ENCODE assay signal across 9 cellular contexts in the genomic region with DNA sequence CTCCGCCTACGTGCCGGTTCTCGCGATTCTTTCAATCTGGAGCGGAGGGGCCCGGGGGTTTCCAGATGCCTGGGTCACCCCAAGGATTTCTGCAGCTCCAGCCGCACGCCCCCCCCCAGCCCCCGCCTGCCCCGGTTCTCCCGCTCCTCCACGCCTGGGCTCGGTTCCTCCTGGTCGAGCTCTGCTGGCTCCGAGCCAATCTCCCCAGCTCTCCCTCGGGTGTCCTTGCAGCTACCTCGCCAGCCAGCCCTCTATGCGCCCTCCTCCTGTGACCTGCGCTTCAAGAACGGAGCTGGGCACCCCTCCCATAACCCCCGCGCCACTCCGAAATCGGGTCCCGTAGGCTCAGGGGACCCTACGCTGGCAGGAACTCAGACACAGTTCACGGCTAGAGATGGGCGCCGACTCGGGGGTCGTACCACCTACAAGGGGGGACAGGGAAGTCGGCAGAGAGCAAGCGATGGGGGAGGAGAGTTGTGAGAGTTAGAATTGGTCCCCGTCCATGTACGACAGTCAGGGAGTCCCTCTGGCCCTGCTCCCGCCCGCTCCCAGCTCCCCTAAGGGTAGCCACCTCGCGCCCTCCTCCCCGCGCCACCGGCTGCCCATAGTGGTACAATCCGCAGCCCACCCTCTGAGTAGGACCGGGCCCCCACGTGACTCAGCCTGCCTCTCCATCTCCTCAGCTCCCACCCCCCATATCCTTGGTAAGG. TPM values are rescaled to one million over a fixed set of nuclear protein-coding genes. Genes with fewer than 3 reads are reported as not detected.
DNase-seq lines count a peak whose midpoint lies in the region; ATAC-seq and TF ChIP-seq lines count a peak whose summit lies in the region.
"Had no signal": no experiment of that assay in that cellular context is flagged by ENCODE, and none has a peak within 500 bp of the region (broad histone marks: within the 10 kb centered on the region; RNA-seq: fewer than 3 reads in every experiment).

No MANE protein-coding gene starts in this region.

- H3K79me2 ChIP-seq in PC-3 (ENCODE audit: low read length), result 0 out of 2 replicates have a peak, but pooled peaks cover 5% of the 10 kb centered on the region

- no peaks in the 10 kb centered on the region for H3K9me3 ChIP-seq in PC-3 (ENCODE audit: low read length)

- peak overlapping the region; percentile 81 for H2AFZ ChIP-seq in PC-3 (ENCODE audit: low read length)

- no peaks in the 10 kb centered on the region for H3F3A ChIP-seq in PC-3 (ENCODE audit: low read length, unreplicated experiment)

- ATAC-seq in PC-3 (no peak), GM19023 (IDR thresholded peaks at IDR 0.05; ENCODE audit: unreplicated experiment) (no peak), GM18873 (IDR thresholded peaks at IDR 0.05; ENCODE audit: low FRiP score, unreplicated experiment) (no peak)
- ATAC-seq in stimulated activated effector memory CD8-positive, alpha-beta T cell treated with anti-CD3 and anti-CD28 coated beads, Interleukin-12 subunit alpha, Interleukin-12 subunit beta, amount 100 ng/mL, for 72 hours, result no peak

- H3K27me3 Mint-ChIP-seq in MCF 10A (ENCODE audit: insufficient read depth, unreplicated experiment), result no peaks in the 10 kb centered on the region

- no peak overlapping the region for H3K27ac ChIP-seq in PC-3 (ENCODE audit: low read length)
- H3K27ac ChIP-seq: C4-2B had no signal

- peak overlapping the region; percentile 74 for H3K4me3 ChIP-seq in PC-3 (ENCODE audit: low read length)
- peak overlapping the region; percentile 51 for H3K4me3 ChIP-seq in kidney epithelial cell (ENCODE audit: low read depth, low read length)

- H3K27me3 ChIP-seq in PC-3 (ENCODE audit: low read length), result no peaks in the 10 kb centered on the region
- peaks cover 2% of the 10 kb centered on the region for H3K27me3 ChIP-seq in kidney epithelial cell (ENCODE audit: control insufficient read depth, insufficient read depth, low read length)

- H3K27ac Mint-ChIP-seq in MCF 10A (ENCODE audit: low read depth, unreplicated experiment), result no peak overlapping the region
- peak overlapping the region; percentile 84 for H3K27ac Mint-ChIP-seq in stimulated activated effector memory CD8-positive, alpha-beta T cell treated with anti-CD3 and anti-CD28 coated beads, Interleukin-12 subunit alpha, Interleukin-12 subunit beta, amount 100 ng/mL, for 72 hours

- CTCF ChIA-PET in PC-3 (lab: Charles Lee), result interaction anchor here (0.5 kb wide), 1 partner anchor 14 kb away, joined by 3 read pairs; no protein-coding TSS in a partner anchor
- CTCF ChIA-PET in MCF 10A (lab: Yijun Ruan, JAX), result interaction anchor here (2.3 kb wide), 1 partner anchor 120 kb away, joined by 14 read pairs; the partner anchor contains the start of gene TNFSF13

- BruUV-seq in PC-3 (replicated peaks; lab: Mats Ljungman, UMichigan), result no TSS peak
- no TSS peak for BruUV-seq in MCF 10A (replicated peaks; lab: Mats Ljungman, UMichigan)

- peak overlapping the region; percentile 98 for H3K4me2 ChIP-seq in PC-3 (ENCODE audit: low read length)

- peak overlapping the region; percentile 38 for H3K4me3 Mint-ChIP-seq in MCF 10A (ENCODE audit: unreplicated experiment)
- peak overlapping the region; percentile 90 for H3K4me3 Mint-ChIP-seq in stimulated activated effector memory CD8-positive, alpha-beta T cell treated with anti-CD3 and anti-CD28 coated beads, Interleukin-12 subunit alpha, Interleukin-12 subunit beta, amount 100 ng/mL, for 72 hours

- H3K36me3 Mint-ChIP-seq in MCF 10A (ENCODE audit: insufficient read depth, unreplicated experiment), result peaks cover 4% of the 10 kb centered on the region
- H3K36me3 Mint-ChIP-seq in stimulated activated effector memory CD8-positive, alpha-beta T cell treated with anti-CD3 and anti-CD28 coated beads, Interleukin-12 subunit alpha, Interleukin-12 subunit beta, amount 100 ng/mL, for 72 hours, result peaks cover 38% of the 10 kb centered on the region

- H3K4me1 ChIP-seq in PC-3 (ENCODE audit: insufficient read depth, low read length), result peaks cover 4% of the 10 kb centered on the region; the same call in 1 of the 2 replicates

- no peaks in the 10 kb centered on the region for H3K9me3 Mint-ChIP-seq in MCF 10A (ENCODE audit: unreplicated experiment)
- no peaks in the 10 kb centered on the region for H3K9me3 Mint-ChIP-seq in stimulated activated effector memory CD8-positive, alpha-beta T cell treated with anti-CD3 and anti-CD28 coated beads, Interleukin-12 subunit alpha, Interleukin-12 subunit beta, amount 100 ng/mL, for 72 hours

- no peaks in the 10 kb centered on the region for H3K9me2 ChIP-seq in PC-3 (replicated peaks; ENCODE audit: low read length)

- no peaks in the 10 kb centered on the region for H4K20me1 ChIP-seq in PC-3 (ENCODE audit: low read length)

- intact Hi-C loops in PC-3 (cut with micrococcal nuclease) (no loop called here), MCF 10A (cut with micrococcal nuclease) (no loop called here)

- peak overlapping the region; percentile 48 for H3K9ac ChIP-seq in PC-3 (ENCODE audit: low read length)

- TF ChIP-seq CTCF in PC-3 (conservative IDR thresholded peaks at IDR 0.05; ENCODE audit: low read depth, low read length) (no peak), MCF 10A (IDR thresholded peaks at IDR 0.05; ENCODE audit: unreplicated experiment) (no peak), kidney epithelial cell (IDR thresholded peaks at IDR 0.05; ENCODE audit: insufficient read depth, low read length, poor library complexity, severe bottlenecking) (no peak)

- H3K4me1 Mint-ChIP-seq in MCF 10A (ENCODE audit: insufficient read depth, unreplicated experiment), result peaks cover 23% of the 10 kb centered on the region
- peaks cover 47% of the 10 kb centered on the region for H3K4me1 Mint-ChIP-seq in stimulated activated effector memory CD8-positive, alpha-beta T cell treated with anti-CD3 and anti-CD28 coated beads, Interleukin-12 subunit alpha, Interleukin-12 subunit beta, amount 100 ng/mL, for 72 hours

- POLR2A ChIA-PET in PC-3 (lab: Charles Lee; ENCODE audit: unreplicated experiment) (interaction anchor here (0.7 kb wide), 1 partner anchor 247 kb away, joined by 5 read pairs; no protein-coding TSS in a partner anchor), MCF 10A (lab: Yijun Ruan, JAX) (interaction anchor here (0.7 to 8.9 kb wide), 8 partner anchors 11 to 120 kb away, joined by 3 to 115 read pairs (median 6); partner anchors contain the start of genes POLR2A, TMEM256 and ZBTB4)

- H3K36me3 ChIP-seq in PC-3 (ENCODE audit: low read depth, low read length) (no peaks in the 10 kb centered on the region), kidney epithelial cell (ENCODE audit: control insufficient read depth, insufficient read depth, low read length) (no peaks in the 10 kb centered on the region)

- DNase-seq in NCI-H146 (lab: John Stamatoyannopoulos, UW), result peak; percentile 65
- no peak for DNase-seq in NCI-H146 treated with DMSO at 0.1 percent for 48 hours (lab: John Stamatoyannopoulos, UW; ENCODE audit: unreplicated experiment)
- DNase-seq in PC-3, result peak; percentile 28
- DNase-seq in MCF 10A (ENCODE audit: unreplicated experiment), result no peak
- DNase-seq in kidney epithelial cell (ENCODE audit: low read depth), result no peak
- peak; percentile 18 to 65 for DNase-seq in stimulated activated effector memory CD8-positive, alpha-beta T cell treated with anti-CD3 and anti-CD28 coated beads, Interleukin-12 subunit alpha, Interleukin-12 subunit beta, amount 100 ng/mL, for 72 hours (ENCODE audit: low spot score in 2 of 2)

RNA-seq across cellular contexts. Expression of gene FGF11, which starts 1.0 kb away (rescaled TPM):
- total RNA-seq in PC-3 (2014; rRNA removed) (0.69 and 1.0 TPM in 2 replicates), MCF 10A (2022) (0.84 and 2.1 TPM in 2 replicates), kidney epithelial cell (1.5 and 1.8 TPM in 2 replicates)

RNA-seq across cellular contexts. Expression of gene CHRNB1, which starts 4.6 kb away (rescaled TPM):
- total RNA-seq in PC-3 (2014; rRNA removed) (2.1 and 2.9 TPM in 2 replicates), MCF 10A (2022) (3.3 and 7.8 TPM in 2 replicates), kidney epithelial cell (19.0 and 21.6 TPM in 2 replicates)

RNA-seq across cellular contexts. Expression of gene TMEM102, which starts 5.0 kb away (rescaled TPM):
- total RNA-seq in PC-3 (2014; rRNA removed) (14.0 and 17.9 TPM in 2 replicates), MCF 10A (2022) (6.1 and 6.3 TPM in 2 replicates), kidney epithelial cell (31.7 and 34.9 TPM in 2 replicates)

RNA-seq across cellular contexts. Expression of gene SPEM3, which starts 11.6 kb away (rescaled TPM):
- total RNA-seq in PC-3 (2014; rRNA removed) (not detected in 2 replicates), MCF 10A (2022) (not detected in 2 replicates), kidney epithelial cell (not detected in 2 replicates)

RNA-seq across cellular contexts. Expression of gene SPEM2, which starts 14.9 kb away (rescaled TPM):
- total RNA-seq in PC-3 (2014; rRNA removed), result not detected in 2 replicates
- total RNA-seq in MCF 10A (2022), result not detected in 2 replicates
- not detected in 2 replicates for total RNA-seq in kidney epithelial cell

Comparison
In these comparisons a context has a peak if more than half of its experiments do, and no peak if none do; other contexts are left out.
1. DNase-seq: peak in NCI-H146 (single experiment), PC-3 (single experiment) and stimulated activated effector memory CD8-positive, alpha-beta T cell treated with anti-CD3 and anti-CD28 coated beads, Interleukin-12 subunit alpha, Interleukin-12 subunit beta, amount 100 ng/mL, for 72 hours (2 of 2); none in NCI-H146 treated with DMSO at 0.1 percent for 48 hours (single experiment), MCF 10A (single experiment) and kidney epithelial cell (single experiment).